ENCODE assay signal across 8 cellular contexts in the genomic region with DNA sequence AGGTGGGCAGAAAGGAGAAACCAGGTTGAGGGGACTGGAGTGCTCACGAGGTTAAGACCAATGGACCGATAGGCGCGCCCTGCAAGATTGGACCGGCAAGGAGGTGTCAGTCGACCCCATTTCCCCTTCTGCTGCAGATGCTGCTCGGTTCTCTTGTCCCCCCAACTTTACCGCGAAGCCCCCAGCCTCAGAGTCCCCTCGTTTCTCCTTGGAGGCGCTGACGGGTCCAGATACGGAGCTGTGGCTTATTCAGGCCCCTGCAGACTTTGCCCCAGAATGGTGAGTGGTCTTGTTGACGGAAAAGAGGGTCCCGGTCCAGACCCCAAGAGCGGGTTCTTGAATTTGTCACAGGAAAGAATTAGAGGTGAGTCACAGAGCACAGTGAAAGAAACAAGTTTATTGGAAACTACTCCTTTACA. TPM values are rescaled to one million over a fixed set of nuclear protein-coding genes. Genes with fewer than 3 reads are reported as not detected.
DNase-seq lines count a peak whose midpoint lies in the region; ATAC-seq and TF ChIP-seq lines count a peak whose summit lies in the region.

No MANE protein-coding gene starts in this region.

- H3K27ac Mint-ChIP-seq in CD4-positive, alpha-beta T cell = peak overlapping the region; percentile 79

- TF ChIP-seq CTCF in CD4-positive, alpha-beta T cell (IDR thresholded peaks at IDR 0.05) = no peak
- TF ChIP-seq CTCF in dorsolateral prefrontal cortex (IDR thresholded peaks at IDR 0.05 in 54 of 56, conservative IDR thresholded peaks at IDR 0.05 in 2 of 56; ENCODE audit: low read depth in 1 of 56, partially characterized antibody in 56 of 56) (no peak), neural cell (IDR thresholded peaks at IDR 0.05; ENCODE audit: poor library complexity, severe bottlenecking) (no peak)

- CTCF ChIA-PET in CD4-positive, alpha-beta T cell (lab: Charles Lee) = interaction anchor here (1.2 to 1.5 kb wide), 2 partner anchors 33 to 72 kb away, joined by 3 to 8 read pairs; no protein-coding TSS in a partner anchor

- H3K79me2 ChIP-seq in neural cell (replicated peaks; ENCODE audit: insufficient read depth, low read length) = no peaks in the 10 kb centered on the region

- H3K4me1 Mint-ChIP-seq in CD4-positive, alpha-beta T cell (ENCODE audit: low read depth) = peaks cover 40% of the 10 kb centered on the region

- ATAC-seq in CD4-positive, alpha-beta T cell (ENCODE audit: poor library complexity) = no peak
- ATAC-seq in GM21619 (IDR thresholded peaks at IDR 0.05; ENCODE audit: unreplicated experiment) = no peak

- peak overlapping the region; percentile 79 for H3K4me2 ChIP-seq in neural cell (ENCODE audit: low read length)

- H3K9me2 ChIP-seq in neural cell (ENCODE audit: insufficient read depth, low read length) = no peaks in the 10 kb centered on the region

- H3K36me3 ChIP-seq in MG63 = peaks cover 35% of the 10 kb centered on the region
- H3K36me3 ChIP-seq in neural cell (ENCODE audit: insufficient read depth, low read length) = no peaks in the 10 kb centered on the region

- peak overlapping the region; percentile 63 for H2AFZ ChIP-seq in neural cell (ENCODE audit: low read depth, low read length)

- no peak for TF ChIP-seq RAD21 in neural cell (conservative IDR thresholded peaks at IDR 0.05)

- H3K9me3 Mint-ChIP-seq in CD4-positive, alpha-beta T cell = no peaks in the 10 kb centered on the region

- H3K4me3 Mint-ChIP-seq in CD4-positive, alpha-beta T cell = peak overlapping the region; percentile 97

- H3K4me3 ChIP-seq in MG63 = peak overlapping the region; percentile 91
- H3K4me3 ChIP-seq in dorsolateral prefrontal cortex = peak overlapping the region; percentile 59 to 98 (median 83)
- H3K4me3 ChIP-seq in neural cell (ENCODE audit: low read length) = peak overlapping the region; percentile 81

- DNase-seq in CD4-positive, alpha-beta T cell = no peak
- DNase-seq in MG63 (no peak), dorsolateral prefrontal cortex (no peak), putamen (ENCODE audit: low spot score) (no peak), NCI-H526 treated with DMSO at 0.1 percent for 48 hours (lab: John Stamatoyannopoulos, UW) (no peak), COLO668 (lab: John Stamatoyannopoulos, UW; ENCODE audit: unreplicated experiment) (no peak)

- no peak for TF ChIP-seq EP300 in neural cell (conservative IDR thresholded peaks at IDR 0.05; ENCODE audit: poor library complexity, severe bottlenecking)

- peak overlapping the region; percentile 88 for H3K9ac ChIP-seq in neural cell (ENCODE audit: low read length)

- H3K27ac ChIP-seq in CD4-positive, alpha-beta T cell (ENCODE audit: low read depth, low read length) = no peak overlapping the region
- H3K27ac ChIP-seq in dorsolateral prefrontal cortex (peak overlapping the region in 19 of 59 donors; percentile 85 to 97 (median 93)), neural cell (ENCODE audit: low read length) (no peak overlapping the region)

- no peaks in the 10 kb centered on the region for H3K9me3 ChIP-seq in CD4-positive, alpha-beta T cell (ENCODE audit: control insufficient read depth, low read length)
- H3K9me3 ChIP-seq in MG63 (no peaks in the 10 kb centered on the region), neural cell (ENCODE audit: low read length) (no peaks in the 10 kb centered on the region)

- peaks cover 12% of the 10 kb centered on the region for H3K36me3 Mint-ChIP-seq in CD4-positive, alpha-beta T cell (ENCODE audit: low read depth)

- POLR2A ChIA-PET in CD4-positive, alpha-beta T cell (lab: Charles Lee) = interaction anchor here (1.5 kb wide), 1 partner anchor 72 kb away, joined by 6 read pairs; no protein-coding TSS in a partner anchor

- intact Hi-C loops in CD4-positive, alpha-beta T cell (cut with DNase I, micrococcal nuclease) = loop anchor here (2.0 to 10.0 kb wide), 4 partner anchors 18 to 458 kb away; partner anchors contain the start of genes ERCC2 (in 2 of the 2), FOXA3 (in 1 of the 2), MARK4 (in 1 of the 2) and SYMPK (in 1 of the 2)
- intact Hi-C loops in dorsolateral prefrontal cortex (cut with DNase I) = loop anchor here in 1 of 2 donors (5.0 kb wide), 1 partner anchor 35 kb away; the partner anchor contains the start of gene ERCC2

- peaks cover 37% of the 10 kb centered on the region for H3K27me3 Mint-ChIP-seq in CD4-positive, alpha-beta T cell

- H3K27me3 ChIP-seq in CD4-positive, alpha-beta T cell (ENCODE audit: control insufficient read depth, insufficient read depth, low read length) = peaks cover 27% of the 10 kb centered on the region
- H3K27me3 ChIP-seq in MG63 (no peaks in the 10 kb centered on the region), dorsolateral prefrontal cortex (peaks cover 0 to 27% (median 9%) of the 10 kb centered on the region in 45 donors), neural cell (ENCODE audit: insufficient read depth, low read depth, low read length) (peaks cover 38% of the 10 kb centered on the region)

- no peaks in the 10 kb centered on the region for H3F3A ChIP-seq in neural cell (ENCODE audit: insufficient read depth, low read length, poor library complexity, severe bottlenecking)

- H4K20me1 ChIP-seq in neural cell (ENCODE audit: insufficient read depth) = no peaks in the 10 kb centered on the region

TF ChIP-seq in neural cell, 6 proteins besides CTCF, POLR2A, EP300 and RAD21:
- TF ChIP-seq POLR2AphosphoS5 (IDR thresholded peaks at IDR 0.05) (no peak), SMC3 (conservative IDR thresholded peaks at IDR 0.05; ENCODE audit: poor library complexity) (no peak), EZH2 (IDR thresholded peaks at IDR 0.05; ENCODE audit: borderline replicate concordance, insufficient read depth, low read length, poor library complexity, severe bottlenecking) (no peak), REST (IDR thresholded peaks at IDR 0.05; ENCODE audit: borderline replicate concordance) (no peak), TAF1 (IDR thresholded peaks at IDR 0.05; ENCODE audit: low read depth) (no peak), MXI1 (conservative IDR thresholded peaks at IDR 0.05; ENCODE audit: poor library complexity, severe bottlenecking) (no peak)

RNA-seq across cellular contexts. Expression of gene POLR1G, which starts 0.5 kb away (rescaled TPM):
- total RNA-seq in CD4-positive, alpha-beta T cell = under 1 TPM; 0.16 to 0.28 TPM
- total RNA-seq in MG63 (2014; rRNA removed; shearing (Covaris generic); ENCODE audit: low replicate concordance) = 27.1 and 44.0 TPM in 2 replicates
- 10 to 100 TPM in 2 of 120 experiments, 1 to 10 TPM in 118; 2.4 to 10.7 (median 5.3) TPM for total RNA-seq in dorsolateral prefrontal cortex
- polyA plus RNA-seq in neural cell = 2.3 and 2.4 TPM in 2 replicates
- polyA minus RNA-seq in neural cell = 1.7 and 2.2 TPM in 2 replicates

RNA-seq across cellular contexts. Expression of gene PPP1R13L, which starts 2.1 kb away (rescaled TPM):
- total RNA-seq in CD4-positive, alpha-beta T cell = 1 to 10 TPM; 1.5 to 3.7 TPM
- total RNA-seq in MG63 (2014; rRNA removed; shearing (Covaris generic); ENCODE audit: low replicate concordance) = 5.5 and 7.3 TPM in 2 replicates
- total RNA-seq in dorsolateral prefrontal cortex = 10 to 100 TPM in 68 of 120 experiments, 1 to 10 TPM in 52; 3.8 to 23.2 (median 11.0) TPM
- polyA plus RNA-seq in neural cell = 0.74 TPM in 1 of 2 replicates, not detected in the other
- not detected in 2 replicates for polyA minus RNA-seq in neural cell

RNA-seq across cellular contexts. Expression of gene ERCC1, which starts 16.8 kb away (rescaled TPM):
- 10 to 100 TPM; 32.5 to 32.6 TPM for total RNA-seq in CD4-positive, alpha-beta T cell
- total RNA-seq in MG63 (2014; rRNA removed; shearing (Covaris generic); ENCODE audit: low replicate concordance) = 118 and 167 TPM in 2 replicates
- 10 to 100 TPM; 64.1 to 99.4 (median 79.0) TPM for total RNA-seq in dorsolateral prefrontal cortex
- 69.2 and 80.8 TPM in 2 replicates for polyA plus RNA-seq in neural cell
- 32.4 and 36.9 TPM in 2 replicates for polyA minus RNA-seq in neural cell

RNA-seq across cellular contexts. Expression of gene ERCC2, which starts 36.6 kb away (rescaled TPM):
- 1 to 10 TPM; 8.7 to 9.6 TPM for total RNA-seq in CD4-positive, alpha-beta T cell
- 53.5 and 71.9 TPM in 2 replicates for total RNA-seq in MG63 (2014; rRNA removed; shearing (Covaris generic); ENCODE audit: low replicate concordance)
- 10 to 100 TPM; 17.0 to 43.9 (median 26.6) TPM for total RNA-seq in dorsolateral prefrontal cortex
- polyA plus RNA-seq in neural cell = 28.8 and 39.0 TPM in 2 replicates
- polyA minus RNA-seq in neural cell = 31.6 and 39.0 TPM in 2 replicates
